Comparison of ENCODE assay signal across 20 cellular contexts in the genomic region with DNA sequence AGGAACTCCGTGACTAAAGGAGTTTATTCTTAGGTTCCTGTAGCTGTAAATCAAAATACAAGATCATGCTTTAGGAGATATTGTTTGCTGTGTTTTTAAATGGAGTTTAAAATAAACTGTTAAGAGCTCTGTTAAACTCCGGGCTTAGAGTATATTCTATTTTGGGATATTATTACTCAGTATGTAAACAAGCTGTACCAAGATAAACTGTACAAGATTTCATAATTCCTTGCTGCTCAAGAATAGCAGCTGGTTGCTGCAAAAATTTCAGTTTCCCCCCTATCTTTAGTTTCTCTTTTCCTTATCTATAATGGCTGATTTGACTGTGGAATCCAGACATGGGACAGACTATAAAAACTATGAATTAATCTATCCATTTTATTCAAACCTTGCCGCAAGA.
DNase-seq lines count a peak whose midpoint lies in the region; ATAC-seq and TF ChIP-seq lines count a peak whose summit lies in the region.
"Had no signal": no experiment of that assay in that cellular context is flagged by ENCODE, and none has a peak within 500 bp of the region (broad histone marks: within the 10 kb centered on the region; RNA-seq: fewer than 3 reads in every experiment).

No MANE protein-coding gene starts in this region.

- no peaks in the 10 kb centered on the region for H3K9me3 ChIP-seq in hepatocyte (ENCODE audit: low read depth)

- peak; percentile 29 for DNase-seq in LHCN-M2 (ENCODE audit: low read depth)
- DNase-seq in cardiac fibroblast (ENCODE audit: low read depth in 2 of 2), result peak; percentile 60 to 69
- DNase-seq in hepatocyte (ENCODE audit: low spot score), result no peak
- DNase-seq in stromal cell of bone marrow (ENCODE audit: low read depth), result peak; percentile 19
- no peak for DNase-seq in GDM1 (lab: John Stamatoyannopoulos, UW)
- no peak for DNase-seq in GF-D8 (lab: John Stamatoyannopoulos, UW)
- DNase-seq: activated CD4-positive, alpha-beta T cell treated with anti-CD3 and anti-CD28 coated beads, Interleukin-2, amount 10 ng/mL, durations not matched to agents 7 days and 5 days; activated naive CD8-positive, alpha-beta T cell treated with anti-CD3 and anti-CD28 coated beads for 36 hours; C1 segment of cervical spinal cord; cerebellar nuclear complex; DMS53; HFFc6; kidney; mucosa of descending colon; NCI-H69; occipital lobe had no signal

- no peaks in the 10 kb centered on the region for H3K27me3 ChIP-seq in hepatocyte

- 34% methylated on average over 3 of the region's 3 CpGs for WGBS in hepatocyte (ENCODE audit: low lambda C conversion rate, missing lambda C conversion rate)

- no peak for ATAC-seq in GM21360 (IDR thresholded peaks at IDR 0.05; ENCODE audit: unreplicated experiment)
- no peak for ATAC-seq in HG03135 (IDR thresholded peaks at IDR 0.05; ENCODE audit: unreplicated experiment)
- ATAC-seq: HepG2, mucosa of descending colon, Panc1 had no signal

- peak overlapping the region; percentile 14 for H3K4me2 ChIP-seq in hepatocyte

- H3K4me1 ChIP-seq in hepatocyte (ENCODE audit: insufficient read depth), result peaks cover 8% of the 10 kb centered on the region

- TF ChIP-seq CTCF in cardiac fibroblast (IDR thresholded peaks at IDR 0.05; ENCODE audit: low read depth, low read length), result no peak
- no peak for TF ChIP-seq CTCF in hepatocyte (IDR thresholded peaks at IDR 0.05; ENCODE audit: poor library complexity)

- no peak overlapping the region for H3K4me3 ChIP-seq in cardiac fibroblast (replicated peaks in 1 of 2; ENCODE audit: low read depth in 2 of 2, low read length in 2 of 2)
- H3K4me3 ChIP-seq in hepatocyte, result no peak overlapping the region
- H3K4me3 ChIP-seq: mucosa of descending colon had no signal

- no peak overlapping the region for H2AFZ ChIP-seq in hepatocyte

- H3K9me2 ChIP-seq in hepatocyte (replicated peaks; ENCODE audit: insufficient read depth), result no peaks in the 10 kb centered on the region

- no peaks in the 10 kb centered on the region for H4K20me1 ChIP-seq in hepatocyte (ENCODE audit: insufficient read depth, poor library complexity, severe bottlenecking)

- H3K27ac ChIP-seq in hepatocyte, result peak overlapping the region; percentile 15

- no peaks in the 10 kb centered on the region for H3K36me3 ChIP-seq in hepatocyte (replicated peaks; ENCODE audit: insufficient read depth, low read depth)

- H3K79me2 ChIP-seq in hepatocyte, result no peaks in the 10 kb centered on the region

Comparison
In these comparisons a context has a peak if more than half of its experiments do, and no peak if none do; other contexts are left out.
1. DNase-seq: peak in LHCN-M2 (single experiment), cardiac fibroblast (2 of 2) and stromal cell of bone marrow (single experiment); none in hepatocyte (single experiment), GDM1 (single experiment) and GF-D8 (single experiment).